26 cellular contexts compared by ENCODE assay signal in genomic region chr3:183401678-183402077, GRCh38. TPM values are rescaled to one million over a fixed set of nuclear protein-coding genes. Genes with fewer than 3 reads are reported as not detected.
"Had no signal": no experiment of that assay in that cellular context is flagged by ENCODE, and none has a peak within 500 bp of the region (broad histone marks: within the 10 kb centered on the region; RNA-seq: fewer than 3 reads in every experiment).

No MANE protein-coding gene starts in this region.

- ATAC-seq: left colon; left lung; natural killer cell; right lobe of liver; stimulated activated memory B cell treated with anti-CD40 and anti-IgM and Interleukin-4, amounts not matched to agents 10 μg/mL and 1 μg/mL and 100 μg/mL, for 72 hours; stimulated activated naive CD8-positive, alpha-beta T cell treated with anti-CD3 and anti-CD28 coated beads, Interleukin-15, amount 100 ng/mL, for 72 hours had no signal

- H3K27ac ChIP-seq: left lung, neural progenitor cell, neutrophil, parathyroid adenoma, right atrium auricular region, right lobe of liver, tibial nerve, uterus had no signal

- H3K4me3 ChIP-seq: left lung, lung, neural progenitor cell, right atrium auricular region, right lobe of liver, smooth muscle cell, tibial nerve, uterus had no signal

- DNase-seq: hippocampal formation; left colon; left lung; mesendoderm; naive B cell; natural killer cell; nephron progenitor cell; occipital lobe; right lobe of liver; stimulated activated CD4-positive, alpha-beta T cell treated with anti-CD3 and anti-CD28 coated beads, Interleukin-1b, Interleukin-23, amount 100 ng/mL, for 48 hours; stimulated activated CD4-positive, alpha-beta T cell treated with anti-CD3 and anti-CD28 coated beads, Interleukin-2, amount 100 ng/mL, for 48 hours; stimulated activated CD4-positive, alpha-beta T cell treated with anti-CD3 and anti-CD28 coated beads, Interleukin-4, amount 100 ng/mL, for 4 hours; stimulated activated CD8-positive, alpha-beta memory T cell treated with anti-CD3 and anti-CD28 coated beads, Interleukin-4, amount 100 ng/mL, for 48 hours; stimulated activated naive CD4-positive, alpha-beta T cell treated with Interleukin-2 at 50 U/mL for 16 hours; stimulated activated naive CD8-positive, alpha-beta T cell treated with anti-CD3 and anti-CD28 coated beads, Interleukin-15, amount 100 ng/mL, for 72 hours; substantia nigra; uterus had no signal

- H3K9ac ChIP-seq: neural progenitor cell, parathyroid adenoma had no signal

- H2AFZ ChIP-seq: neural progenitor cell, parathyroid adenoma had no signal

- H3K4me2 ChIP-seq: smooth muscle cell had no signal

- H3K4me1 ChIP-seq: left lung, parathyroid adenoma, right atrium auricular region, right lobe of liver, tibial nerve, uterus had no signal

- H3K36me3 ChIP-seq: left lung, neural progenitor cell, neutrophil, right atrium auricular region, right lobe of liver, tibial nerve, uterus had no signal

- H3K9me3 ChIP-seq: left lung, neutrophil, right atrium auricular region, right lobe of liver, tibial nerve, uterus had no signal

- H3K27me3 ChIP-seq: left lung, neural progenitor cell, neutrophil, right atrium auricular region, right lobe of liver, tibial nerve, uterus had no signal

- FAIRE-seq: keratinocyte had no signal

RNA-seq across cellular contexts. Expression of gene MCF2L2, which starts 26.7 kb away (rescaled TPM):
- polyA plus RNA-seq: smooth muscle cell had no signal
